Comparison of ENCODE assay signal across 1 cellular context in the genomic region with DNA sequence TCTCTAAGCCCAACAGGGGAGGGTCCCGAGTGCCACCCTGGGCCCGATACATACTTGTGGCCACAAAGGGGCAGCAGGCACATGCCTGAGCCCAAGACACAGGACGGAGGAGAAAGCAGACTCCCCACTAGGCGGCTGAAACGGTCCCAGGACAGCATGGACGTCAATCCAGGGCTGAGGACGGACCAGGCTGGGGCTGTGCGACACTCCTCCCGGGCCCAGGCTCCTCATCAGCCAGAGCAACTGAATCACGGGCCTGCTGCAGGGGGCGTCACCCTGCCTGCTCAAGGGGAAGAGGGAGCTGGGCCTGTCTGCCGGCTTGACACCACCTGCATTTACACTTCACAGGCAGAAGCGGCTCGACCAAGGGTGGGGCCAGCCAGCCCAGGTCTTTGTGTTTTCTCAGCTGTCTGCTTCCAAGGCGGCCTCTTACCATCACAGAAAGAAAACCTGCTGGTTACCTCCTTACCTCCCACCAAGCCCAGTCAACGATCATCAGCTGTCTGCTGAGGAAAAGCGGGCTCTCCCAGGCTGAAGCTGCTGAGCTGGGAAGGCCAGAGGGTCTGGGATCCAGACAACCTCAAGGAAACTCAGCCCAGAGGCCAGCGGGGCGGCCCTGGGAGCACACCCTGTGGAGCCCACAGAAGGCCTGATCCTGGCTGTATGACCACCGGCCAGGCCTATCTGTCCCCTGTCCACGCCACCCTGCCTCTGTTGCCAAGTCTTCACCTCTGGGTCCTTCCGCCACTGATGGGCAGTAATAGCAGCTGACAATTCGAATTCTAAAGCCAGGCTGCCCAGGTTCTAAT.
TF ChIP-seq lines count a peak whose summit lies in the region.

No MANE protein-coding gene starts in this region.

TF ChIP-seq in HepG2, 621 proteins besides CTCF, POLR2A, EP300 and RAD21 (continued from another document):
- TF ChIP-seq ZBTB39 (CRISPR knock-in tag; IDR thresholded peaks at IDR 0.05) (no peak), ZNF687 (CRISPR knock-in tag; IDR thresholded peaks at IDR 0.05) (peak; percentile 56), TBX2 (CRISPR knock-in tag; IDR thresholded peaks at IDR 0.05; ENCODE audit: borderline replicate concordance) (no peak)
